Comparison of ENCODE assay signal across 8 cellular contexts in genomic region chr1:20786310-20787099, GRCh38. TPM values are rescaled to one million over a fixed set of nuclear protein-coding genes. Genes with fewer than 3 reads are reported as not detected.
DNase-seq lines count a peak whose midpoint lies in the region; ATAC-seq, FAIRE-seq and TF ChIP-seq lines count a peak whose summit lies in the region.

No MANE protein-coding gene starts in this region.

- H3K4me3 ChIP-seq in right atrium auricular region (peak overlapping the region; percentile 81 to 86), psoas muscle (peak overlapping the region; percentile 82)

- H3K4me1 Mint-ChIP-seq in T-helper 1 cell treated with Interleukin-12 subunit alpha and Interleukin-12 subunit beta and Interleukin-4 antibody, amounts not matched to agents 30 μg/mL and 1 μg/mL, for 36 hours (ENCODE audit: low read depth) = peaks cover 24% of the 10 kb centered on the region

- H3K9me3 ChIP-seq in right atrium auricular region (no peaks in the 10 kb centered on the region), psoas muscle (no peaks in the 10 kb centered on the region)

- peaks cover 3% of the 10 kb centered on the region for H3K36me3 Mint-ChIP-seq in T-helper 1 cell treated with Interleukin-12 subunit alpha and Interleukin-12 subunit beta and Interleukin-4 antibody, amounts not matched to agents 30 μg/mL and 1 μg/mL, for 36 hours (ENCODE audit: low read depth)

- peak overlapping the region; percentile 98 for H3K27ac Mint-ChIP-seq in T-helper 1 cell treated with Interleukin-12 subunit alpha and Interleukin-12 subunit beta and Interleukin-4 antibody, amounts not matched to agents 30 μg/mL and 1 μg/mL, for 36 hours

- H3K4me1 ChIP-seq in right atrium auricular region (peaks cover 0 to 43% of the 10 kb centered on the region in 2 donors), psoas muscle (peaks cover 37% of the 10 kb centered on the region)

- 0 to 1% (median 0%) methylated on average over 55 to 105 of the region's 105 CpGs for WGBS in psoas muscle, 3 donors

- peaks cover 4% of the 10 kb centered on the region for H3K27me3 Mint-ChIP-seq in T-helper 1 cell treated with Interleukin-12 subunit alpha and Interleukin-12 subunit beta and Interleukin-4 antibody, amounts not matched to agents 30 μg/mL and 1 μg/mL, for 36 hours (ENCODE audit: low read depth)

- FAIRE-seq in urothelium cell line (lab: Jason Lieb, UNC) = no peak

- ATAC-seq in GM18498 (IDR thresholded peaks at IDR 0.05; ENCODE audit: unreplicated experiment) = peak; percentile 77
- peak; percentile 81 for ATAC-seq in HG02885 (IDR thresholded peaks at IDR 0.05; ENCODE audit: poor library complexity, unreplicated experiment)
- ATAC-seq in psoas muscle = peak; percentile 94 to 96 (median 94)

- H3K9me3 Mint-ChIP-seq in T-helper 1 cell treated with Interleukin-12 subunit alpha and Interleukin-12 subunit beta and Interleukin-4 antibody, amounts not matched to agents 30 μg/mL and 1 μg/mL, for 36 hours = no peaks in the 10 kb centered on the region

- H3K27ac ChIP-seq in angular gyrus (ENCODE audit: low read depth, low read length) = peak overlapping the region; percentile 95
- H3K27ac ChIP-seq in right atrium auricular region = peak overlapping the region; percentile 98
- H3K27ac ChIP-seq in psoas muscle = peak overlapping the region; percentile 93

- peak overlapping the region; percentile 93 for H3K4me3 Mint-ChIP-seq in T-helper 1 cell treated with Interleukin-12 subunit alpha and Interleukin-12 subunit beta and Interleukin-4 antibody, amounts not matched to agents 30 μg/mL and 1 μg/mL, for 36 hours

- H3K36me3 ChIP-seq in right atrium auricular region (no peaks in the 10 kb centered on the region), psoas muscle (ENCODE audit: insufficient read depth in 1 of 2, low read depth in 1 of 2) (no peaks in the 10 kb centered on the region)

- DNase-seq in NCI-H1694 (lab: John Stamatoyannopoulos, UW) (peak; percentile 89), right atrium auricular region (ENCODE audit: low spot score) (peak; percentile 90), psoas muscle (peak; percentile 93 to 98), urothelium cell line (ENCODE audit: low spot score) (peak; percentile 96)

- TF ChIP-seq CTCF in right atrium auricular region (IDR thresholded peaks at IDR 0.05) = peak in 1 of 2 donors; percentile 12
- TF ChIP-seq CTCF in psoas muscle (IDR thresholded peaks at IDR 0.05) = no peak

- no peaks in the 10 kb centered on the region for H3K27me3 ChIP-seq in right atrium auricular region
- no peaks in the 10 kb centered on the region for H3K27me3 ChIP-seq in psoas muscle (ENCODE audit: insufficient read depth in 3 of 3, low read length in 2 of 3)

- intact Hi-C loops in psoas muscle (cut with DNase I) = loop anchor here (5.0 to 10.0 kb wide), 2 partner anchors 89 to 208 kb away; no protein-coding TSS in a partner anchor

RNA-seq across cellular contexts. Expression of gene HP1BP3, which starts 0.6 kb away (rescaled TPM):
- total RNA-seq in right atrium auricular region = 100 to 1,000 TPM; 106 to 115 TPM
- 100 to 1,000 TPM; 114 to 134 (median 116) TPM for total RNA-seq in psoas muscle
- polyA plus RNA-seq in psoas muscle = 100 to 1,000 TPM in 1 of 3 donors, 10 to 100 TPM in 2; 52.6 to 121 (median 68.2) TPM

RNA-seq across cellular contexts. Expression of gene SH2D5, which starts 54.0 kb away (rescaled TPM):
- total RNA-seq in right atrium auricular region (under 1 TPM in 1 of 2 donors, not detected in 1; 0.63 TPM), psoas muscle (1 to 10 TPM in 2 of 4 donors, under 1 TPM in 2; 0.09 to 2.6 (median 1.3) TPM)
- polyA plus RNA-seq in psoas muscle = 10 to 100 TPM in 1 of 3 donors, 1 to 10 TPM in 1, under 1 TPM in 1; 0.86 to 27.9 (median 2.8) TPM

Comparison
In these comparisons a context has a peak if more than half of its experiments do, and no peak if none do; other contexts are left out.
1. Peak in every context shown above with its lines: DNase-seq, ATAC-seq, H3K4me3 ChIP-seq and H3K27ac ChIP-seq.